ENCODE assay signal across 15 cellular contexts in the genomic region with DNA sequence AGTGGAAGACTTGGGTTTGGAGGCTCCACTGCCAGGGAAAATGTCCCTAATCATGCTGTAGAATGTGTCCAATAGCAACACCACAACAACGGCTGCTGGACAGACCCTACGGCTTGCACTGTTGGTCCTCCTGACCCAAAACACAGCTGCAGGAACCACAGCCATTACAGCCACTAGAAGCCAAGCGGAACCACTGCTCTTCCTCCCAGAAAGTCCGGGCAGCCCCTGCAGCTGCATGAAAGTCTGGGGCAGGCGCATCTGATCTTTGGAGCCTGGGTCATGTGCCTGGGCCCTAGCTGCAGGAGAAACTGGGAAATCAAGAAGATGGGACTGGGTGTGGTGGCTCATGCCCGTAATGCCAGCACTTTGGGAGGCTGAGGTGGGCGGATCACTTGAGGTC.
DNase-seq lines count a peak whose midpoint lies in the region; ATAC-seq and TF ChIP-seq lines count a peak whose summit lies in the region.
"Had no signal": no experiment of that assay in that cellular context is flagged by ENCODE, and none has a peak within 500 bp of the region (broad histone marks: within the 10 kb centered on the region; RNA-seq: fewer than 3 reads in every experiment).

No MANE protein-coding gene starts in this region.

- H2AK5ac ChIP-seq in H9 (ENCODE audit: insufficient read length, low read length) = no peak overlapping the region
- H2AK5ac ChIP-seq in trophoblast cell (ENCODE audit: low read length) = no peak overlapping the region

- H3K56ac ChIP-seq in H9 (ENCODE audit: insufficient read length, low read depth, low read length) = no peak overlapping the region

- H3K9me3 ChIP-seq in BLaER1 = no peaks in the 10 kb centered on the region
- H3K9me3 ChIP-seq in H9 (ENCODE audit: control insufficient read depth, low read depth, low read length) = no peaks in the 10 kb centered on the region
- H3K9me3 ChIP-seq in OCI-LY7 (ENCODE audit: low read length) = no peaks in the 10 kb centered on the region
- no peaks in the 10 kb centered on the region for H3K9me3 ChIP-seq in trophoblast cell (ENCODE audit: insufficient read depth, low read depth, low read length)

- H3K9ac ChIP-seq in BLaER1 (no peak overlapping the region), H9 (ENCODE audit: extremely low read depth, insufficient read length, low read length) (no peak overlapping the region), trophoblast cell (ENCODE audit: low read length) (no peak overlapping the region)

- H2BK5ac ChIP-seq in H9 (ENCODE audit: insufficient read length, low read length) (no peak overlapping the region), trophoblast cell (ENCODE audit: low read depth, low read length, poor library complexity) (no peak overlapping the region)

- no peak for ATAC-seq in HG03571 (IDR thresholded peaks at IDR 0.05; ENCODE audit: unreplicated experiment)
- ATAC-seq: HCT116, K562 had no signal

- H2AFZ ChIP-seq in H9 (ENCODE audit: low read length) (peak overlapping the region; percentile 3), OCI-LY7 (ENCODE audit: low read length) (peak overlapping the region; percentile 75), trophoblast cell (ENCODE audit: insufficient read depth, low read length, poor library complexity) (no peak overlapping the region)

- H2BK20ac ChIP-seq in H9 (ENCODE audit: low read depth, low read length, poor library complexity, severe bottlenecking) = no peak overlapping the region

- BruUV-seq in OCI-LY7 (replicated peaks; lab: Mats Ljungman, UMichigan) = no TSS peak

- POLR2A ChIA-PET in OCI-LY7 (lab: Charles Lee) = interaction anchor here (0.6 to 2.0 kb wide), 5 partner anchors 10 to 1065 kb away, joined by 3 to 7 read pairs (median 4); partner anchors contain the start of gene METAP2

- no peak overlapping the region for H3T11ph ChIP-seq in H9 (ENCODE audit: low read length)

- no peak overlapping the region for H4K5ac ChIP-seq in H9 (ENCODE audit: insufficient read length, low read depth, low read length)

- H4K20me1 ChIP-seq in BLaER1 = no peaks in the 10 kb centered on the region
- no peaks in the 10 kb centered on the region for H4K20me1 ChIP-seq in H9 (ENCODE audit: control insufficient read depth, insufficient read depth, insufficient read length)
- no peaks in the 10 kb centered on the region for H4K20me1 ChIP-seq in OCI-LY7 (ENCODE audit: insufficient read depth, low read length)

- H3K79me1 ChIP-seq in H9 (ENCODE audit: insufficient read depth, low read depth, low read length, poor library complexity, severe bottlenecking) (no peaks in the 10 kb centered on the region), trophoblast cell (ENCODE audit: low read length) (no peaks in the 10 kb centered on the region)

- no peak overlapping the region for H3K18ac ChIP-seq in H9 (ENCODE audit: insufficient read length, low read depth, low read length)
- H3K18ac ChIP-seq in trophoblast cell (ENCODE audit: low read length) = no peak overlapping the region

- no peak overlapping the region for H3K27ac ChIP-seq in BLaER1
- no peak overlapping the region for H3K27ac ChIP-seq in H9 (ENCODE audit: insufficient read length, low read depth, low read length)
- peak overlapping the region; percentile 63 for H3K27ac ChIP-seq in OCI-LY7 (ENCODE audit: low read depth, low read length, poor library complexity, severe bottlenecking)
- no peak overlapping the region for H3K27ac ChIP-seq in trophoblast cell (ENCODE audit: low read depth, low read length)
- H3K27ac ChIP-seq: C4-2B had no signal

- intact Hi-C loops in OCI-LY7 (cut with micrococcal nuclease; ENCODE audit: unreplicated experiment) = loop anchor here (2.0 kb wide), 1 partner anchor 80 kb away; no protein-coding TSS in a partner anchor

- H2BK12ac ChIP-seq in H9 (ENCODE audit: insufficient read length, low read depth, low read length) (no peak overlapping the region), trophoblast cell (ENCODE audit: low read length) (no peak overlapping the region)

- WGBS in H9 (ENCODE audit: extremely low coverage, insufficient read length, low lambda C conversion rate) = no CpG with 5 or more reads among the region's 7 CpGs
- WGBS in trophoblast cell (ENCODE audit: extremely low coverage, insufficient coverage, insufficient read length) = no CpG with 5 or more reads among the region's 7 CpGs

- no peak overlapping the region for H3K4me3 Mint-ChIP-seq in H9
- H3K4me3 Mint-ChIP-seq: CD4-positive, alpha-beta memory T cell had no signal

- no peaks in the 10 kb centered on the region for H3K9me2 ChIP-seq in OCI-LY7 (ENCODE audit: insufficient read depth, low read length)

- TF ChIP-seq CTCF in H9 (conservative IDR thresholded peaks at IDR 0.05) (no peak), OCI-LY7 (conservative IDR thresholded peaks at IDR 0.05; ENCODE audit: low read length) (no peak)

- no peaks in the 10 kb centered on the region for H3K36me3 ChIP-seq in BLaER1
- H3K36me3 ChIP-seq in OCI-LY7 (ENCODE audit: insufficient read depth, low read length) = no peaks in the 10 kb centered on the region
- H3K36me3 ChIP-seq in trophoblast cell (ENCODE audit: control insufficient read depth in 1 of 2, insufficient read depth in 2 of 2, low read length in 2 of 2) = no peaks in the 10 kb centered on the region

- no peak for DNase-seq in H9
- DNase-seq in OCI-LY7 (ENCODE audit: low spot score) = peak; percentile 81
- no peak for DNase-seq in trophoblast cell
- DNase-seq in NCI-H226 = no peak
- no peak for DNase-seq in amniotic stem cell (lab: John Stamatoyannopoulos, UW)
- DNase-seq: 8988T; AML-193; CD4-positive, alpha-beta memory T cell; DMS79; EL had no signal

- H4K91ac ChIP-seq in H9 (ENCODE audit: insufficient read length, low read depth, low read length) (no peak overlapping the region), trophoblast cell (ENCODE audit: low read depth, low read length) (no peak overlapping the region)

- H3K4me2 ChIP-seq in BLaER1 (peak overlapping the region; percentile 50), H9 (ENCODE audit: insufficient read depth, insufficient read length, low read length) (no peak overlapping the region), OCI-LY7 (ENCODE audit: low read length) (peak overlapping the region; percentile 63), trophoblast cell (ENCODE audit: low read length) (no peak overlapping the region)

- CTCF ChIA-PET in OCI-LY7 (lab: Charles Lee; ENCODE audit: unreplicated experiment) = no interaction called here

- H3K79me2 ChIP-seq in H9 (ENCODE audit: insufficient read depth, low read length) (no peaks in the 10 kb centered on the region), OCI-LY7 (ENCODE audit: insufficient read depth, low read depth, low read length) (no peaks in the 10 kb centered on the region), trophoblast cell (ENCODE audit: control insufficient read depth, insufficient read depth, low read length, poor library complexity) (no peaks in the 10 kb centered on the region)

- H3K14ac ChIP-seq in H9 (ENCODE audit: insufficient read depth, low read length) (no peak overlapping the region), trophoblast cell (ENCODE audit: low read length) (no peak overlapping the region)

- no peak overlapping the region for H2BK120ac ChIP-seq in H9 (ENCODE audit: low read depth, low read length, poor library complexity, severe bottlenecking)
- no peak overlapping the region for H2BK120ac ChIP-seq in trophoblast cell (ENCODE audit: insufficient read depth, low read length, poor library complexity)

- peaks cover 11 to 14% of the 10 kb centered on the region in 2 experiments for H3K4me1 Mint-ChIP-seq in H9
- H3K4me1 Mint-ChIP-seq: CD4-positive, alpha-beta memory T cell had no signal

- no peaks in the 10 kb centered on the region for H3K27me3 ChIP-seq in BLaER1
- H3K27me3 ChIP-seq in H9 (ENCODE audit: insufficient read depth, low read length) = no peaks in the 10 kb centered on the region
- no peaks in the 10 kb centered on the region for H3K27me3 ChIP-seq in trophoblast cell (ENCODE audit: insufficient read depth, low read length)

- no peaks in the 10 kb centered on the region for H3K36me3 Mint-ChIP-seq in H9 (ENCODE audit: insufficient read depth in 1 of 3, low read depth in 3 of 3)
- H3K36me3 Mint-ChIP-seq: CD4-positive, alpha-beta memory T cell had no signal

- H4K8ac ChIP-seq in H9 (replicated peaks; ENCODE audit: insufficient read length, low read depth, low read length) (no peak overlapping the region), trophoblast cell (ENCODE audit: low read depth, low read length) (no peak overlapping the region)

- H3K9me3 Mint-ChIP-seq in H9 = no peaks in the 10 kb centered on the region

- H2BK15ac ChIP-seq in H9 (ENCODE audit: low read depth, low read length) = no peak overlapping the region

- no peaks in the 10 kb centered on the region for H3K27me3 Mint-ChIP-seq in H9 (ENCODE audit: low read depth)

- H4K12ac ChIP-seq in trophoblast cell (ENCODE audit: low read depth, low read length) = no peak overlapping the region

- H3K23ac ChIP-seq in H9 (ENCODE audit: insufficient read length, low read depth, low read length) (no peak overlapping the region), trophoblast cell (ENCODE audit: low read length) (no peak overlapping the region)

- H3K27ac Mint-ChIP-seq in H9 = peak overlapping the region in 1 of 3 experiments; percentile 55; a peak in 1 of 7 replicates
- H3K27ac Mint-ChIP-seq: CD4-positive, alpha-beta memory T cell had no signal

- H3K23me2 ChIP-seq in H9 (ENCODE audit: insufficient read length, low read depth, low read length, poor library complexity, severe bottlenecking) = no peaks in the 10 kb centered on the region

- H3K4ac ChIP-seq in H9 (ENCODE audit: low read depth, low read length) (no peak overlapping the region), trophoblast cell (ENCODE audit: low read depth, low read length) (no peak overlapping the region)

- H3K4me1 ChIP-seq in BLaER1 (peaks cover 10% of the 10 kb centered on the region), H9 (ENCODE audit: insufficient read depth, low read length) (no peaks in the 10 kb centered on the region), OCI-LY7 (ENCODE audit: insufficient read depth, low read length, poor library complexity, severe bottlenecking) (peaks cover 87% of the 10 kb centered on the region), trophoblast cell (ENCODE audit: control insufficient read depth in 1 of 2, insufficient read depth in 2 of 2, low read length in 2 of 2) (no peaks in the 10 kb centered on the region)

- no peak overlapping the region for H3K4me3 ChIP-seq in BLaER1
- H3K4me3 ChIP-seq in OCI-LY7 (ENCODE audit: low read depth, low read length, poor library complexity, severe bottlenecking) = peak overlapping the region; percentile 25
- peak overlapping the region; percentile 44 for H3K4me3 ChIP-seq in trophoblast cell (ENCODE audit: low read depth, low read length)
- H3K4me3 ChIP-seq: K562 had no signal

Comparison
In these comparisons a context has a peak if more than half of its experiments do, and no peak if none do; other contexts are left out.
1. H3K4me2 ChIP-seq: peak in BLaER1 (single experiment) and OCI-LY7 (single experiment); none in H9 (single experiment) and trophoblast cell (single experiment).